Comparison of ENCODE assay signal across 1 cellular context in genomic region chr9:134629586-134630392, GRCh38.
TF ChIP-seq lines count a peak whose summit lies in the region.

No MANE protein-coding gene starts in this region.

TF ChIP-seq in HepG2, 621 proteins besides CTCF, POLR2A, EP300 and RAD21:
- TF ChIP-seq ZNF646 (CRISPR knock-in tag; IDR thresholded peaks at IDR 0.05) (no peak), CC2D1A (CRISPR knock-in tag; IDR thresholded peaks at IDR 0.05) (no peak), ZNF274 (CRISPR knock-in tag; IDR thresholded peaks at IDR 0.05) (no peak), MBNL3 (CRISPR knock-in tag; conservative IDR thresholded peaks at IDR 0.05) (no peak), ZNF549 (CRISPR knock-in tag; IDR thresholded peaks at IDR 0.05) (no peak), ONECUT2 (CRISPR knock-in tag; IDR thresholded peaks at IDR 0.05) (no peak), SKI (IDR thresholded peaks at IDR 0.05; ENCODE audit: partially characterized antibody) (no peak), IKZF5 (CRISPR knock-in tag; IDR thresholded peaks at IDR 0.05) (no peak), ZNF160 (CRISPR knock-in tag; IDR thresholded peaks at IDR 0.05) (no peak), ZNF879 (CRISPR knock-in tag; IDR thresholded peaks at IDR 0.05) (no peak), KMT2B (CRISPR knock-in tag; IDR thresholded peaks at IDR 0.05) (no peak), ZNF234 (CRISPR knock-in tag; conservative IDR thresholded peaks at IDR 0.05) (no peak), BCL6 (CRISPR knock-in tag; IDR thresholded peaks at IDR 0.05) (no peak), AKNA (CRISPR knock-in tag; IDR thresholded peaks at IDR 0.05; ENCODE audit: borderline replicate concordance) (no peak)
- TF ChIP-seq, protein P1, sequence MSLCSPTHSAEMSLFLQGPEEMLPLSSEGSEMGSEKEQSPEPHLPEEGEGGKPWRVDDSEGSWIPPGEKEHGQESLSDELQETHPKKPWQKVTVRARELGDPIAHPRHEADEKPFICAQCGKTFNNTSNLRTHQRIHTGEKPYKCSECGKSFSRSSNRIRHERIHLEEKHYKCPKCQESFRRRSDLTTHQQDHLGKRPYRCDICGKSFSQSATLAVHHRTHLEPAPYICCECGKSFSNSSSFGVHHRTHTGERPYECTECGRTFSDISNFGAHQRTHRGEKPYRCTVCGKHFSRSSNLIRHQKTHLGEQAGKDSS (CRISPR knock-in tag; IDR thresholded peaks at IDR 0.05; ENCODE audit: borderline replicate concordance, low read depth) = no peak
